ENCODE assay signal across 9 cellular contexts in genomic region chr2:172442072-172442895, GRCh38. TPM values are rescaled to one million over a fixed set of nuclear protein-coding genes. Genes with fewer than 3 reads are reported as not detected.
A peak's percentile ranks its signal among the peaks of the same experiment; 100 is the strongest.
DNase-seq lines count a peak whose midpoint lies in the region; ATAC-seq and TF ChIP-seq lines count a peak whose summit lies in the region.
"Had no signal": no experiment of that assay in that cellular context is flagged by ENCODE, and none has a peak within 500 bp of the region (broad histone marks: within the 10 kb centered on the region; RNA-seq: fewer than 3 reads in every experiment).

No MANE protein-coding gene starts in this region.

- no peak overlapping the region for H2AK5ac ChIP-seq in mesenchymal stem cell (ENCODE audit: low read length, severe bottlenecking)

- H3K79me1 ChIP-seq in mesenchymal stem cell (replicated peaks; ENCODE audit: low read length, poor library complexity, severe bottlenecking) = peaks cover 18% of the 10 kb centered on the region

- in situ Hi-C loops in Panc1 (cut with HindIII; ENCODE audit: low pct_unique_long_range_greater_than_20kb, low sequenced_read_pairs) = no loop called here

- H4K8ac ChIP-seq in mesenchymal stem cell (ENCODE audit: low read length) = no peak overlapping the region

- no peak overlapping the region for H2BK12ac ChIP-seq in mesenchymal stem cell (ENCODE audit: low read length in 2 of 2)

- H2AFZ ChIP-seq in mesenchymal stem cell (ENCODE audit: low read depth, low read length) = no peak overlapping the region

- CTCF ChIA-PET in Panc1 (lab: Charles Lee) = interaction anchor here (0.5 to 1.1 kb wide), 4 partner anchors 19 to 262 kb away, joined by 3 to 10 read pairs (median 5); no protein-coding TSS in a partner anchor

- H3K4ac ChIP-seq in mesenchymal stem cell (ENCODE audit: low read depth in 1 of 2, low read length in 2 of 2) = no peak overlapping the region

- no peak for TF ChIP-seq CTCF in Panc1 (IDR thresholded peaks at IDR 0.05)

- no peak overlapping the region for H3K23ac ChIP-seq in mesenchymal stem cell (ENCODE audit: low read length in 2 of 2)

- H3K4me1 ChIP-seq in Panc1 (ENCODE audit: control insufficient read depth, insufficient read depth, low read length) (peaks cover 60% of the 10 kb centered on the region), mesenchymal stem cell (ENCODE audit: control insufficient read depth, insufficient read depth, low read depth, low read length) (peaks cover 20% of the 10 kb centered on the region), aorta (ENCODE audit: control insufficient read depth in 1 of 2, insufficient read depth in 2 of 2, low read length in 2 of 2) (no peaks in the 10 kb centered on the region)

- POLR2A ChIA-PET in Panc1 (lab: Charles Lee) = interaction anchor here (0.6 to 1.2 kb wide), 5 partner anchors 10 to 269 kb away, joined by 3 to 9 read pairs (median 4); no protein-coding TSS in a partner anchor

- H2BK120ac ChIP-seq in mesenchymal stem cell (ENCODE audit: low read depth, low read length) = no peak overlapping the region

- WGBS in mesenchymal stem cell = 43% methylated on average over 10 of the region's 10 CpGs
- WGBS in aorta, 2 donors = 80 to 83% methylated on average over 10 of the region's 10 CpGs

- H3K27ac ChIP-seq in Panc1 (ENCODE audit: low read length) (peak overlapping the region; percentile 51), mesenchymal stem cell (ENCODE audit: low read length, poor library complexity, severe bottlenecking) (peak overlapping the region; percentile 76), aorta (ENCODE audit: low read depth in 1 of 2, low read length in 2 of 2) (no peak overlapping the region)
- H3K27ac ChIP-seq: neutrophil had no signal

- no peaks in the 10 kb centered on the region for H3K9me3 ChIP-seq in Panc1 (ENCODE audit: control insufficient read depth, insufficient read depth, low read depth, low read length)
- H3K9me3 ChIP-seq in mesenchymal stem cell (ENCODE audit: control insufficient read depth, low read length) = no peaks in the 10 kb centered on the region
- no peaks in the 10 kb centered on the region for H3K9me3 ChIP-seq in aorta (ENCODE audit: control insufficient read depth, low read length)
- H3K9me3 ChIP-seq: neutrophil had no signal

- no TSS peak for BruUV-seq in Panc1 (replicated peaks; lab: Mats Ljungman, UMichigan)

- H3K4me2 ChIP-seq in mesenchymal stem cell (ENCODE audit: low read length, poor library complexity, severe bottlenecking) = no peak overlapping the region

- H2BK15ac ChIP-seq in mesenchymal stem cell (ENCODE audit: low read depth, poor library complexity, severe bottlenecking) = no peak overlapping the region

- H3K4me3 ChIP-seq in Panc1 (ENCODE audit: low read depth in 2 of 2, low read length in 2 of 2) (peak overlapping the region in 1 of 2 experiments; percentile 43; a peak in 2 of 4 replicates), mesenchymal stem cell (ENCODE audit: insufficient read depth in 1 of 2, low read depth in 1 of 2, low read length in 2 of 2) (no peak overlapping the region), aorta (ENCODE audit: low read length in 2 of 2) (no peak overlapping the region)

- no peak overlapping the region for H3K18ac ChIP-seq in mesenchymal stem cell (ENCODE audit: low read depth in 1 of 2, low read length in 2 of 2)

- H3K27me3 ChIP-seq in Panc1 (ENCODE audit: control insufficient read depth, insufficient read depth, low read length) (no peaks in the 10 kb centered on the region), mesenchymal stem cell (ENCODE audit: control insufficient read depth in 1 of 2, insufficient read depth in 1 of 2, low read length in 2 of 2) (no peaks in the 10 kb centered on the region), aorta (ENCODE audit: control insufficient read depth in 1 of 2, insufficient read depth in 2 of 2, low read length in 1 of 2) (peaks cover 0 to 2% of the 10 kb centered on the region in 2 donors)
- H3K27me3 ChIP-seq: neutrophil had no signal

- ATAC-seq in Panc1 (peak; percentile 95), aorta (ENCODE audit: low FRiP score) (peak; percentile 61), HG02642 (IDR thresholded peaks at IDR 0.05; ENCODE audit: poor library complexity, unreplicated experiment) (no peak), HG02973 (IDR thresholded peaks at IDR 0.05; ENCODE audit: unreplicated experiment) (no peak), GM21576 (IDR thresholded peaks at IDR 0.05; ENCODE audit: unreplicated experiment) (no peak)

- no peak overlapping the region for H2BK5ac ChIP-seq in mesenchymal stem cell (ENCODE audit: low read depth, low read length, poor library complexity, severe bottlenecking)

- no peak overlapping the region for H3K14ac ChIP-seq in mesenchymal stem cell (ENCODE audit: low read length in 2 of 2)

- intact Hi-C loops in Panc1 (cut with micrococcal nuclease; ENCODE audit: unreplicated experiment) = no loop called here
- intact Hi-C loops in aorta (cut with DNase I) = no loop called here

- H3K36me3 ChIP-seq in Panc1 (ENCODE audit: control insufficient read depth, insufficient read depth, low read length) (no peaks in the 10 kb centered on the region), mesenchymal stem cell (ENCODE audit: control insufficient read depth in 1 of 2, insufficient read depth in 2 of 2, low read depth in 1 of 2, low read length in 2 of 2) (no peaks in the 10 kb centered on the region), aorta (ENCODE audit: control insufficient read depth in 1 of 2, insufficient read depth in 2 of 2, low read length in 1 of 2) (no peaks in the 10 kb centered on the region)
- H3K36me3 ChIP-seq: neutrophil had no signal

- DNase-seq in GM03348 (ENCODE audit: low spot score) = peak; percentile 65
- DNase-seq in Panc1 (ENCODE audit: low read depth, low spot score) = peak; percentile 94
- DNase-seq in amniotic epithelial cell (ENCODE audit: low read depth) = peak; percentile 93
- DNase-seq in mesenchymal stem cell = peak; percentile 92
- no peak for DNase-seq in aorta

- no peak overlapping the region for H3K9ac ChIP-seq in mesenchymal stem cell (ENCODE audit: low read length)

- H4K91ac ChIP-seq in mesenchymal stem cell (ENCODE audit: low read length) = no peak overlapping the region

RNA-seq across cellular contexts. Expression of gene ITGA6, which starts 14.9 kb away (rescaled TPM):
- total RNA-seq in Panc1 (2021; ENCODE audit: unreplicated experiment) (75.9 TPM), aorta (10 to 100 TPM; 49.0 to 67.6 TPM)
- polyA plus RNA-seq in Panc1 (2012; ENCODE audit: insufficient read length) = 41.0 TPM
- polyA plus RNA-seq in mesenchymal stem cell (2013, experiment 1 of 2) = 31.2 TPM
- polyA plus RNA-seq in mesenchymal stem cell (2013, experiment 2 of 2) = 32.5 TPM
- 1 to 10 TPM in 1 of 2 donors, under 1 TPM in 1; 0.46 to 4.0 TPM for polyA plus RNA-seq in aorta

Comparison
In these comparisons a context has a peak if more than half of its experiments do, and no peak if none do; other contexts are left out.
1. DNase-seq: peak in GM03348 (single experiment), Panc1 (single experiment), amniotic epithelial cell (single experiment) and mesenchymal stem cell (single experiment); none in aorta (0 of 2).
2. ATAC-seq: peak in Panc1 (single experiment) and aorta (single experiment); none in HG02642 (single experiment), HG02973 (single experiment) and GM21576 (single experiment).
3. H3K27ac ChIP-seq: peak in Panc1 (single experiment) and mesenchymal stem cell (single experiment); none in aorta (0 of 2).